ENCODE assay signal across 12 cellular contexts in the genomic region with DNA sequence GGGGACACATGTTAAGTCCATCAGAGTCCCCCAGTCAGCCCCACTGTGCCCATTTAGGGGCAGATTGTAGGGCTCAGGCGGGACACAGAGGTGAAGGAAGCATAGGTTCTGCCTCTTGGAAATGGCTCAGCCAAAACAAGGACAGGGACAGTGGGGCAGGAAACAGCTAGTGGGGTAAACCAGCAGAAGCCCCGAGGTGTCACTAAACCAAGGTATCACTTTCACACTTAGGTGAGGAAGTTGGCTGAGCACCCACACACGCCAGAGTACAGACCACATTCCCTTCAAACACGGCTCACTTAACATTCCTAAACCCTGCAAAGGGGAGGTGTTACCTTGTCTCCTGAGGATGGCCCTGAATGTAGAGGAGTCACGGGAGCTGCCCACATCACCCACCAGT. TPM values are rescaled to one million over a fixed set of nuclear protein-coding genes. Genes with fewer than 3 reads are reported as not detected.
"Had no signal": no experiment of that assay in that cellular context is flagged by ENCODE, and none has a peak within 500 bp of the region (broad histone marks: within the 10 kb centered on the region; RNA-seq: fewer than 3 reads in every experiment).

No MANE protein-coding gene starts in this region.

RNA-seq across cellular contexts. Expression of a gene that starts 12.2 kb away (rescaled TPM):
- total RNA-seq: activated CD4-positive, alpha-beta T cell treated with anti-CD3 and anti-CD28 coated beads, Interleukin-2, amount 10 ng/mL, durations not matched to agents 7 days and 5 days; activated CD8-positive, alpha-beta memory T cell treated with anti-CD3 and anti-CD28 coated beads for 36 hours; astrocyte; dermis microvascular lymphatic vessel endothelial cell; endodermal cell; epithelial cell of proximal tubule; frontal cortex; natural killer cell treated with Interleukin-12 subunit alpha and Interleukin-12 subunit beta and Interleukin-15 and Interleukin-18, amount 100 ng/mL, for 72 hours; renal cortical epithelial cell; thyroid gland; urinary bladder had no signal
- polyA plus RNA-seq: adipose tissue, urinary bladder had no signal
